8 cellular contexts compared by ENCODE assay signal in genomic region chr4:155809835-155810234, GRCh38. TPM values are rescaled to one million over a fixed set of nuclear protein-coding genes. Genes with fewer than 3 reads are reported as not detected.
DNase-seq lines count a peak whose midpoint lies in the region; ATAC-seq and TF ChIP-seq lines count a peak whose summit lies in the region.

No MANE protein-coding gene starts in this region.

- H3K9me3 Mint-ChIP-seq in stimulated activated effector memory CD8-positive, alpha-beta T cell treated with anti-CD3 and anti-CD28 coated beads, Interleukin-12 subunit alpha, Interleukin-12 subunit beta, amount 100 ng/mL, for 72 hours: no peaks in the 10 kb centered on the region

- no peaks in the 10 kb centered on the region for H3K4me1 Mint-ChIP-seq in stimulated activated effector memory CD8-positive, alpha-beta T cell treated with anti-CD3 and anti-CD28 coated beads, Interleukin-12 subunit alpha, Interleukin-12 subunit beta, amount 100 ng/mL, for 72 hours

- in situ Hi-C loops in G401 (cut with HindIII; ENCODE audit: low sequenced_read_pairs): no loop called here
- in situ Hi-C loops in astrocyte of the cerebellum (cut with HindIII; ENCODE audit: low sequenced_read_pairs): no loop called here

- H3K4me3 ChIP-seq in astrocyte of the cerebellum (ENCODE audit: low read depth, low read length): no peak overlapping the region

- no peak overlapping the region for H3K27ac Mint-ChIP-seq in stimulated activated effector memory CD8-positive, alpha-beta T cell treated with anti-CD3 and anti-CD28 coated beads, Interleukin-12 subunit alpha, Interleukin-12 subunit beta, amount 100 ng/mL, for 72 hours

- no peak overlapping the region for H3K4me3 Mint-ChIP-seq in stimulated activated effector memory CD8-positive, alpha-beta T cell treated with anti-CD3 and anti-CD28 coated beads, Interleukin-12 subunit alpha, Interleukin-12 subunit beta, amount 100 ng/mL, for 72 hours

- no peaks in the 10 kb centered on the region for H3K36me3 Mint-ChIP-seq in stimulated activated effector memory CD8-positive, alpha-beta T cell treated with anti-CD3 and anti-CD28 coated beads, Interleukin-12 subunit alpha, Interleukin-12 subunit beta, amount 100 ng/mL, for 72 hours

- DNase-seq in G401 (ENCODE audit: low spot score) (peak; percentile 69), NCI-H460 (ENCODE audit: extremely low read depth, low read depth) (peak; percentile 81), astrocyte of the cerebellum (ENCODE audit: low read depth) (peak; percentile 73), iPS DF 19.7 (ENCODE audit: low read depth, low spot score) (peak; percentile 65), 8988T (no peak)
- no peak for DNase-seq in stimulated activated effector memory CD8-positive, alpha-beta T cell treated with anti-CD3 and anti-CD28 coated beads, Interleukin-12 subunit alpha, Interleukin-12 subunit beta, amount 100 ng/mL, for 72 hours (ENCODE audit: low spot score in 2 of 2)

- peak; percentile 49 for TF ChIP-seq CTCF in astrocyte of the cerebellum (IDR thresholded peaks at IDR 0.05; ENCODE audit: low read depth, low read length, missing control alignments)

- ATAC-seq in GM19468 (IDR thresholded peaks at IDR 0.05; ENCODE audit: extremely low read depth, unreplicated experiment) (peak; percentile 94), HG03442 (IDR thresholded peaks at IDR 0.05; ENCODE audit: unreplicated experiment) (peak; percentile 98)
- peak; percentile 75 for ATAC-seq in stimulated activated effector memory CD8-positive, alpha-beta T cell treated with anti-CD3 and anti-CD28 coated beads, Interleukin-12 subunit alpha, Interleukin-12 subunit beta, amount 100 ng/mL, for 72 hours

RNA-seq across cellular contexts. Expression of gene GUCY1B1, which starts 51.0 kb away (rescaled TPM):
- 34.4 and 37.3 TPM in 2 replicates for total RNA-seq in G401 (2014; rRNA removed; shearing (Covaris generic))
- total RNA-seq in NCI-H460 (2014; rRNA removed; shearing (Covaris generic)): 0.58 and 1.1 TPM in 2 replicates
- 1.6 and 3.3 TPM in 2 replicates for polyA plus RNA-seq in NCI-H460 (2014; cell fraction: nucleus; rRNA removed)

RNA-seq across cellular contexts. Expression of gene ASIC5, which starts 56.2 kb away (rescaled TPM):
- not detected in 2 replicates for total RNA-seq in G401 (2014; rRNA removed; shearing (Covaris generic))
- total RNA-seq in NCI-H460 (2014; rRNA removed; shearing (Covaris generic)): not detected in 2 replicates
- polyA plus RNA-seq in NCI-H460 (2014; cell fraction: nucleus; rRNA removed): not detected in 2 replicates

Comparison
In these comparisons a context has a peak if more than half of its experiments do, and no peak if none do; other contexts are left out.
1. DNase-seq: peak in G401 (single experiment), NCI-H460 (single experiment), astrocyte of the cerebellum (single experiment) and iPS DF 19.7 (single experiment); none in stimulated activated effector memory CD8-positive, alpha-beta T cell treated with anti-CD3 and anti-CD28 coated beads, Interleukin-12 subunit alpha, Interleukin-12 subunit beta, amount 100 ng/mL, for 72 hours (0 of 2) and 8988T (single experiment).
2. RNA of gene GUCY1B1, which starts 51.0 kb away (total RNA-seq): 34.4 to 37.3 TPM in G401; 0.58 to 1.1 TPM in NCI-H460; every median in the first group is over 10 times any median in the second.
3. Peak in every context shown above with its lines, with median percentiles within 50 percentile points of each other: ATAC-seq.